Comparison of ENCODE assay signal across 9 cellular contexts in genomic region chr1:151009206-151009587, GRCh38. TPM values are rescaled to one million over a fixed set of nuclear protein-coding genes. Genes with fewer than 3 reads are reported as not detected.
DNase-seq lines count a peak whose midpoint lies in the region; FAIRE-seq and TF ChIP-seq lines count a peak whose summit lies in the region.
"Had no signal": no experiment of that assay in that cellular context is flagged by ENCODE, and none has a peak within 500 bp of the region (broad histone marks: within the 10 kb centered on the region; RNA-seq: fewer than 3 reads in every experiment).

No MANE protein-coding gene starts in this region.

- FAIRE-seq in RCC 7860 (lab: Jason Lieb, UNC), result no peak

- H3F3A ChIP-seq in DOHH2 (ENCODE audit: control insufficient read depth, insufficient read depth), result peaks cover 6% of the 10 kb centered on the region

- DNase-seq in RCC 7860 (ENCODE audit: low spot score) (peak; percentile 51), epithelial cell of proximal tubule (ENCODE audit: low read depth) (no peak), posterior vena cava (ENCODE audit: low spot score) (peak; percentile 37), A172 (ENCODE audit: low spot score) (no peak), HuH-7.5 (ENCODE audit: low spot score) (no peak), NCI-H1436 (lab: John Stamatoyannopoulos, UW) (no peak), SW 1271 (lab: John Stamatoyannopoulos, UW) (no peak)

- peak overlapping the region; percentile 90 for H3K4me2 ChIP-seq in DOHH2 (ENCODE audit: low read length)

- no peaks in the 10 kb centered on the region for H3K9me2 ChIP-seq in DOHH2 (replicated peaks; ENCODE audit: control insufficient read depth, low read length)

- 0 out of 2 replicates have a peak, but pooled peaks cover 3% of the 10 kb centered on the region for H3K36me3 ChIP-seq in DOHH2 (ENCODE audit: control insufficient read depth, low read length)

- no peaks in the 10 kb centered on the region for H3K9me3 ChIP-seq in DOHH2 (ENCODE audit: control insufficient read depth, insufficient read depth, low read length)

- H4K20me1 ChIP-seq in DOHH2 (ENCODE audit: control insufficient read depth, insufficient read depth, low read depth, low read length), result no peaks in the 10 kb centered on the region

- H3K4me3 ChIP-seq in DOHH2 (ENCODE audit: low read length) (peak overlapping the region; percentile 96), epithelial cell of proximal tubule (ENCODE audit: low read depth, low read length) (peak overlapping the region; percentile 88)

- intact Hi-C loops in posterior vena cava (cut with DNase I), result no loop called here

- peaks cover 24% of the 10 kb centered on the region for H3K79me2 ChIP-seq in DOHH2 (ENCODE audit: control insufficient read depth, low read length)

- H3K27ac ChIP-seq in DOHH2 (ENCODE audit: low read depth, low read length), result no peak overlapping the region

- no peak for TF ChIP-seq CTCF in DOHH2 (IDR thresholded peaks at IDR 0.05; ENCODE audit: low read depth, low read length, poor library complexity, severe bottlenecking)
- no peak for TF ChIP-seq CTCF in epithelial cell of proximal tubule (conservative IDR thresholded peaks at IDR 0.05; ENCODE audit: low read depth, low read length)

- H3K4me1 ChIP-seq in DOHH2 (ENCODE audit: control insufficient read depth, low read length), result peaks cover 45% of the 10 kb centered on the region

- no peaks in the 10 kb centered on the region for H3K27me3 ChIP-seq in DOHH2 (ENCODE audit: control insufficient read depth, low read length)

RNA-seq across cellular contexts. Expression of gene PRUNE1, which starts 0.9 kb away (rescaled TPM):
- total RNA-seq in epithelial cell of proximal tubule, result 14.8 and 15.2 TPM in 2 replicates
- 10 to 100 TPM; 15.5 to 17.4 TPM for total RNA-seq in posterior vena cava
- total RNA-seq in A172 (2014; rRNA removed; shearing (Covaris generic)), result 18.8 and 19.0 TPM in 2 replicates

RNA-seq across cellular contexts. Expression of gene MINDY1, which starts 2.5 kb away (rescaled TPM):
- total RNA-seq in epithelial cell of proximal tubule, result 13.0 and 14.6 TPM in 2 replicates
- total RNA-seq in posterior vena cava, result 10 to 100 TPM; 17.3 to 17.8 TPM
- total RNA-seq in A172 (2014; rRNA removed; shearing (Covaris generic)), result 9.3 and 10.6 TPM in 2 replicates

RNA-seq across cellular contexts. Expression of gene ANXA9, which starts 27.1 kb away (rescaled TPM):
- total RNA-seq in epithelial cell of proximal tubule, result 0.12 and 1.2 TPM in 2 replicates
- under 1 TPM in 1 of 2 donors, not detected in 1; 0.19 TPM for total RNA-seq in posterior vena cava
- total RNA-seq in A172 (2014; rRNA removed; shearing (Covaris generic)), result 18.2 and 20.6 TPM in 2 replicates
- total RNA-seq: pulmonary artery endothelial cell had no signal

RNA-seq across cellular contexts. Expression of gene BNIPL, which starts 27.2 kb away (rescaled TPM):
- 0.14 TPM in 1 of 2 replicates, not detected in the other for total RNA-seq in epithelial cell of proximal tubule
- under 1 TPM; 0.33 to 0.93 TPM for total RNA-seq in posterior vena cava
- total RNA-seq in A172 (2014; rRNA removed; shearing (Covaris generic)), result 0.38 and 0.86 TPM in 2 replicates

RNA-seq across cellular contexts. Expression of gene CERS2, which starts 34.6 kb away (rescaled TPM):
- 96.1 and 165 TPM in 2 replicates for total RNA-seq in epithelial cell of proximal tubule
- 100 to 1,000 TPM; 112 to 133 TPM for total RNA-seq in posterior vena cava
- 376 and 393 TPM in 2 replicates for total RNA-seq in A172 (2014; rRNA removed; shearing (Covaris generic))

Comparison
In these comparisons a context has a peak if more than half of its experiments do, and no peak if none do; other contexts are left out.
1. DNase-seq: peak in RCC 7860 (single experiment) and posterior vena cava (single experiment); none in epithelial cell of proximal tubule (single experiment), A172 (single experiment), HuH-7.5 (single experiment), NCI-H1436 (single experiment) and SW 1271 (0 of 2).